In the genomic region with DNA sequence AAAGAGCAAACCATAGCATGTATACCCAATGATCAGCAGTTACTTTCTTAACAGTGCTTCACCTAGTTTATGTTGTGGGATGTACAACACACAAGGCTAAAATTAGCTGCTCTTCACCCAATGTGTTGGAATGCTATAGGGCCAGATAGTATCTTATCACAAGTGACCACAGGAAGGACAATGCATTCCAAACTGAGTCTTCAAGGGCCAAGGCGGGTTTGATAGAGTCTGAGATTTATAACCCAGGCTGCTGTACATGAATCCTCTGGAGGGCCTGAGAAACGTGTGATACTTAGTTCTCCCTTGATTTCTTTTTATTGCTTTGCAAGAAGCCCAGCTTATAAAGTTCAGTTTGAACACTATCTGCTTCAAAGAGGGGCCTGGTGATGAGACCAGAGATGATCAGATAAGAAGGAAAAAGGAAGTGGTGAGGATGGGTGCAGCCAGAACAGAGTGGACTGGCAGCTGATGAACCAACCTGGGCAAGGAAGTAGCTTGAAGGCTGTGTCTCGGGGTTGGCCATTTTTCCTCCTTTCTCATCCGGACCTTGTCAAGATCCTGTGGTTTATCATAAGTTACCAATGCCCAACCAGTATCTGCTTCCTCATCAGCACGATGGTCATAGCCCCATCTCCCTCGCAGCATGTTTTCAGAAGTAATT, we compare ENCODE assay signal across 15 cellular contexts.
DNase-seq lines count a peak whose midpoint lies in the region; ATAC-seq, FAIRE-seq and TF ChIP-seq lines count a peak whose summit lies in the region.
"Had no signal": no experiment of that assay in that cellular context is flagged by ENCODE, and none has a peak within 500 bp of the region (broad histone marks: within the 10 kb centered on the region; RNA-seq: fewer than 3 reads in every experiment).

No MANE protein-coding gene starts in this region.

- no peak overlapping the region for H3K9ac ChIP-seq in IMR-90 (ENCODE audit: low read depth, low read length)
- no peak overlapping the region for H3K9ac ChIP-seq in keratinocyte (ENCODE audit: control insufficient read depth, extremely low read depth, insufficient read depth, low read length)

- H2BK5ac ChIP-seq in IMR-90 (ENCODE audit: low read depth, low read length, poor library complexity, severe bottlenecking) = peak overlapping the region; percentile 85

- H4K20me1 ChIP-seq in IMR-90 (ENCODE audit: insufficient read depth, low read length) = no peaks in the 10 kb centered on the region
- H4K20me1 ChIP-seq in keratinocyte (ENCODE audit: control insufficient read depth, extremely low read depth, insufficient read depth, low read length) = no peaks in the 10 kb centered on the region

- peaks cover 13% of the 10 kb centered on the region for H3K9me1 ChIP-seq in IMR-90 (ENCODE audit: insufficient read depth, low read length)
- no peaks in the 10 kb centered on the region for H3K9me1 ChIP-seq in keratinocyte (ENCODE audit: control insufficient read depth, extremely low read depth, insufficient read depth, low read length)

- TF ChIP-seq CTCF in IMR-90 (conservative IDR thresholded peaks at IDR 0.05; ENCODE audit: low read depth, low read length) = no peak
- TF ChIP-seq CTCF in keratinocyte (optimal IDR thresholded peaks at IDR 0.05 in 1 of 3, IDR thresholded peaks at IDR 0.05 in 1 of 3, conservative IDR thresholded peaks at IDR 0.05 in 1 of 3; ENCODE audit: extremely low read depth in 1 of 3, insufficient read depth in 2 of 3, low read length in 3 of 3) = no peak
- TF ChIP-seq CTCF in thoracic aorta (IDR thresholded peaks at IDR 0.05) = no peak
- no peak for TF ChIP-seq CTCF in adrenal gland (IDR thresholded peaks at IDR 0.05)

- H3K27me3 ChIP-seq in IMR-90 (ENCODE audit: control insufficient read depth, insufficient read depth, low read length) (no peaks in the 10 kb centered on the region), keratinocyte (ENCODE audit: control insufficient read depth, extremely low read depth, insufficient read depth, low read length) (no peaks in the 10 kb centered on the region), thoracic aorta (replicated peaks; ENCODE audit: insufficient read depth) (no peaks in the 10 kb centered on the region), adrenal gland (no peaks in the 10 kb centered on the region)

- no TSS peak for BruUV-seq in IMR-90 (replicated peaks; lab: Mats Ljungman, UMichigan)

- no peaks in the 10 kb centered on the region for H3K79me2 ChIP-seq in keratinocyte (ENCODE audit: control insufficient read depth, insufficient read depth, low read length)

- H2BK120ac ChIP-seq in IMR-90 (ENCODE audit: low read depth, low read length) = peak overlapping the region; percentile 90

- no CpG with 5 or more reads among the region's 6 CpGs for WGBS in IMR-90 (ENCODE audit: extremely low coverage in 2 of 2, insufficient read length in 1 of 2), 2 experiments
- WGBS in adrenal gland, 4 donors = 61 to 78% (median 69%) methylated on average over 6 of the region's 6 CpGs

- H3K4me3 ChIP-seq in IMR-90 (ENCODE audit: insufficient read depth, low read depth, low read length) = no peak overlapping the region
- no peak overlapping the region for H3K4me3 ChIP-seq in keratinocyte (ENCODE audit: control insufficient read depth in 2 of 3, extremely low read depth in 1 of 3, insufficient read depth in 2 of 3, low read depth in 1 of 3, low read length in 3 of 3)
- no peak overlapping the region for H3K4me3 ChIP-seq in thoracic aorta
- no peak overlapping the region for H3K4me3 ChIP-seq in adrenal gland
- H3K4me3 ChIP-seq: lung had no signal

- FAIRE-seq in keratinocyte (lab: Jason Lieb, UNC) = peak; percentile 20

- H3K36me3 ChIP-seq in IMR-90 (ENCODE audit: control insufficient read depth, insufficient read depth, low read length) (no peaks in the 10 kb centered on the region), keratinocyte (ENCODE audit: control insufficient read depth in 2 of 2, extremely low read depth in 1 of 2, insufficient read depth in 2 of 2, low read length in 2 of 2) (no peaks in the 10 kb centered on the region), thoracic aorta (no peaks in the 10 kb centered on the region), adrenal gland (replicated peaks in 1 of 2) (no peaks in the 10 kb centered on the region)

- TF ChIP-seq POLR2A in IMR-90 (IDR thresholded peaks at IDR 0.05; ENCODE audit: low read depth, low read length) (no peak), adrenal gland (IDR thresholded peaks at IDR 0.05) (no peak)

- no peak for ATAC-seq in IMR-90 (ENCODE audit: low read depth)
- ATAC-seq in thoracic aorta (ENCODE audit: insufficient number of reproducible peaks, low FRiP score, low read depth) = no peak
- no peak for ATAC-seq in HG03354 (IDR thresholded peaks at IDR 0.05; ENCODE audit: poor library complexity, severe bottlenecking, unreplicated experiment)
- no peak for ATAC-seq in GM19455 (IDR thresholded peaks at IDR 0.05; ENCODE audit: unreplicated experiment)
- ATAC-seq in GM21515 (IDR thresholded peaks at IDR 0.05; ENCODE audit: unreplicated experiment) = no peak
- ATAC-seq: activated naive CD4-positive, alpha-beta T cell treated with anti-CD3 and anti-CD28 coated beads, Interleukin-2, amount 50 U/mL, for 72 hours; Panc1; stimulated activated effector memory CD8-positive, alpha-beta T cell treated with anti-CD3 and anti-CD28 coated beads, Interleukin-12 subunit alpha, Interleukin-12 subunit beta, amount 100 ng/mL, for 72 hours had no signal

- in situ Hi-C loops in IMR-90 (cut with MboI; ENCODE audit: low sequenced_read_pairs) = no loop called here

- peak overlapping the region in 1 of 2 experiments; percentile 24; a peak in 2 of 4 replicates for H4K8ac ChIP-seq in IMR-90 (ENCODE audit: low read depth in 2 of 2, low read length in 2 of 2)

- H4K5ac ChIP-seq in IMR-90 (ENCODE audit: low read depth, low read length) = no peak overlapping the region

- no peaks in the 10 kb centered on the region for H3K9me3 ChIP-seq in IMR-90 (ENCODE audit: control insufficient read depth, insufficient read depth, low read length)
- no peaks in the 10 kb centered on the region for H3K9me3 ChIP-seq in keratinocyte (ENCODE audit: control insufficient read depth, low read depth, low read length)
- H3K9me3 ChIP-seq in thoracic aorta = no peaks in the 10 kb centered on the region
- H3K9me3 ChIP-seq in adrenal gland (replicated peaks in 1 of 3) = no peaks in the 10 kb centered on the region

- H4K91ac ChIP-seq in IMR-90 (ENCODE audit: insufficient read depth, low read depth, low read length) = peak overlapping the region; percentile 27; the same call in 1 of the 2 replicates

- dilution Hi-C loops in IMR-90 (cut with HindIII; ENCODE audit: low sequenced_read_pairs, unreplicated experiment) = no loop called here
- dilution Hi-C loops in keratinocyte (cut with MboI; ENCODE audit: extremely low pct_ligation_motif_present, low sequenced_read_pairs) = no loop called here

- H2BK20ac ChIP-seq in IMR-90 (ENCODE audit: low read depth, low read length) = peak overlapping the region; percentile 62

- CTCF ChIA-PET in IMR-90 (lab: Yijun Ruan, JAX) = no interaction called here

- peak overlapping the region; percentile 40; the same call in 2 of the 3 replicates for H2BK15ac ChIP-seq in IMR-90 (ENCODE audit: low read depth, low read length)

- POLR2A ChIA-PET in IMR-90 (lab: Charles Lee; ENCODE audit: unreplicated experiment) = no interaction called here

- H3K79me1 ChIP-seq in IMR-90 (ENCODE audit: low read depth in 1 of 2, low read length in 2 of 2) = no peaks in the 10 kb centered on the region

- H3K56ac ChIP-seq in IMR-90 (ENCODE audit: extremely low read depth, insufficient read depth, low read length) = peak overlapping the region; percentile 76; the same call in 1 of the 2 replicates

- H3K18ac ChIP-seq in IMR-90 (ENCODE audit: low read depth, low read length) = peak overlapping the region; percentile 78

- H3K27ac ChIP-seq in IMR-90 (ENCODE audit: insufficient read depth, low read length) = no peak overlapping the region
- no peak overlapping the region for H3K27ac ChIP-seq in keratinocyte (ENCODE audit: control insufficient read depth, insufficient read depth, low read length)
- H3K27ac ChIP-seq in thoracic aorta = peak overlapping the region; percentile 81 to 85
- peak overlapping the region in 2 of 5 donors; percentile 6 to 15 for H3K27ac ChIP-seq in adrenal gland

- no peak overlapping the region for H2AK9ac ChIP-seq in IMR-90 (replicated peaks; ENCODE audit: low read depth, low read length, poor library complexity)

- H3K23ac ChIP-seq in IMR-90 (ENCODE audit: low read depth, low read length) = peak overlapping the region; percentile 40; the same call in 1 of the 2 replicates

- no peak overlapping the region for H3K4me2 ChIP-seq in IMR-90 (ENCODE audit: low read depth, low read length)
- no peak overlapping the region for H3K4me2 ChIP-seq in keratinocyte (ENCODE audit: control insufficient read depth, extremely low read depth, insufficient read depth, low read depth, low read length)

- H3K4me1 ChIP-seq in IMR-90 (ENCODE audit: control insufficient read depth, insufficient read depth, low read length) (peaks cover 27% of the 10 kb centered on the region), keratinocyte (ENCODE audit: control insufficient read depth, extremely low read depth, insufficient read depth, low read length) (peaks cover 15% of the 10 kb centered on the region), thoracic aorta (ENCODE audit: control insufficient read depth in 1 of 2, low read depth in 2 of 2) (peaks cover 7 to 52% of the 10 kb centered on the region in 2 donors), adrenal gland (replicated peaks in 1 of 2) (peaks cover 0 to 4% of the 10 kb centered on the region in 2 donors)

- H3K14ac ChIP-seq in IMR-90 (replicated peaks; ENCODE audit: low read depth, low read length) = peak overlapping the region; percentile 50

- TF ChIP-seq RAD21 in IMR-90 (IDR thresholded peaks at IDR 0.05; ENCODE audit: low read length) = no peak

- H2AFZ ChIP-seq in IMR-90 (replicated peaks; ENCODE audit: low read length, poor library complexity) (no peak overlapping the region), keratinocyte (ENCODE audit: control insufficient read depth, low read length) (no peak overlapping the region)

- H3K4ac ChIP-seq in IMR-90 (ENCODE audit: low read depth, low read length) = peak overlapping the region; percentile 77

- H2AK5ac ChIP-seq in IMR-90 (ENCODE audit: low read depth, low read length) = peak overlapping the region; percentile 80; the same call in 1 of the 2 replicates

- DNase-seq in IMR-90 (no peak), SW480 (ENCODE audit: low spot score) (peak; percentile 6), keratinocyte (ENCODE audit: low read depth, low spot score) (no peak), thoracic aorta (ENCODE audit: low spot score) (no peak), adrenal gland (no peak)
- DNase-seq: dermis blood vessel endothelial cell, foreskin melanocyte, NCI-H2107 had no signal

- intact Hi-C loops in IMR-90 (cut with micrococcal nuclease) (no loop called here), adrenal gland (cut with DNase I) (loop anchor here in 1 of 2 donors (10.0 kb wide), 1 partner anchor 60 kb away; no protein-coding TSS in a partner anchor)

TF ChIP-seq in IMR-90, 13 proteins besides CTCF, POLR2A, EP300 and RAD21 (continues in another document):
- TF ChIP-seq RFX5 (IDR thresholded peaks at IDR 0.05; ENCODE audit: low read depth, low read length) = no peak
- no peak for TF ChIP-seq MAZ (IDR thresholded peaks at IDR 0.05; ENCODE audit: borderline replicate concordance, low read depth, low read length)
- TF ChIP-seq CEBPB (IDR thresholded peaks at IDR 0.05; ENCODE audit: low read depth, low read length) = no peak
- no peak for TF ChIP-seq RCOR1 (IDR thresholded peaks at IDR 0.05; ENCODE audit: insufficient replicate concordance, low read length)

Comparison
In these comparisons a context has a peak if more than half of its experiments do, and no peak if none do; other contexts are left out.
1. H3K27ac ChIP-seq: peak in thoracic aorta (2 of 2); none in IMR-90 (single experiment) and keratinocyte (single experiment).